Comparison of ENCODE assay signal across 8 cellular contexts in the genomic region with DNA sequence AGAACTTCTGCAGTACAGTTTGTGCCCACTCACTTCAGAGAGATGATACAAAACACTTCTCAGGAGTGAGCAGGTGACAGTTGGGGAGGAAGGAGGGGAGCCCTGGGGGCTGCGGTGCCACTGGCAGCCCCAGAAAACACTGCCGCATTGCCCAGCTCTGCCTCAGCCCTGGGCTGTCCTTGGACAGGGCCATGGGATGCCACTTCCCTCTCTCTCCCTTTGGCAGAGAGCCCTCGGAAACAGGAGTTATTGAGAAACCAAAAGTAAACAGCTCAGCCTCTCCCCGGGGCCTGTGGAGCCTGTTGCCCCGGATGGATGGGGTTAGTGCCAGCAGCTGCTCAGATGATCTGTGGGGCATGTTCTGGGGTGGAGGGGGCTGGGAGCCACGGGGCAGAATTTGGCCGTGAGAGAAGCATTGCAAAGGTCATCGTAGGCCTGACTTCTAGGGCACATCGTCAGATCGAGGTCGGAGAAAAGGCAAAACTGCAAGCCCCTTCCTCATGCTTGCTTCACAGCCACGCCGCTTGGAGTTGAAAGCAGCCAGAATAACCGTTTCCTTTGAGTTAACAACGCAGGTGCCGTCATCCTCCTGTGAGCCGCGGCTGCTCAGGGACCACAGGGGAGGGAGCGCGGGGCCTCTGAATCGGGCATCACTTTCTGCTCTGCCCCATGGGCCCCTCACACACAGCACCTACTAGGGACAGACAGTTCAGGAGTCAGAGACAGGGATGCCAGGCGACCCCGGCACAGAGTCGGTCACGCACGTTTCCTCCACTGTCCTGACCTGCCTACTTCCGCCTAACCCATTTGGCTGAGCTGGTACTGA.
DNase-seq lines count a peak whose midpoint lies in the region; FAIRE-seq and TF ChIP-seq lines count a peak whose summit lies in the region.

No MANE protein-coding gene starts in this region.

- H3K27me3 ChIP-seq in GM23248 (replicated peaks; ENCODE audit: insufficient read depth): no peaks in the 10 kb centered on the region
- H3K27me3 ChIP-seq in colonic mucosa: no peaks in the 10 kb centered on the region
- H3K27me3 ChIP-seq in muscle layer of colon (ENCODE audit: control insufficient read depth in 1 of 2, insufficient read depth in 2 of 2, low read length in 2 of 2): no peaks in the 10 kb centered on the region
- H3K27me3 ChIP-seq in stomach smooth muscle (ENCODE audit: control insufficient read depth in 1 of 2, insufficient read depth in 2 of 2, low read length in 2 of 2): no peaks in the 10 kb centered on the region

- no peaks in the 10 kb centered on the region for H3K4me1 ChIP-seq in GM23248 (ENCODE audit: insufficient read depth)
- H3K4me1 ChIP-seq in colonic mucosa: peaks cover 16% of the 10 kb centered on the region
- H3K4me1 ChIP-seq in muscle layer of colon (ENCODE audit: insufficient read depth, low read length): peaks cover 25% of the 10 kb centered on the region
- H3K4me1 ChIP-seq in stomach smooth muscle (ENCODE audit: control insufficient read depth, insufficient read depth, low read length): peaks cover 19% of the 10 kb centered on the region

- in situ Hi-C loops in GM23248 (cut with MboI): no loop called here

- H3K9ac ChIP-seq in GM23248 (no peak overlapping the region), colonic mucosa (ENCODE audit: low read depth in 2 of 2, low read length in 2 of 2) (peak overlapping the region; percentile 40 to 64), muscle layer of colon (ENCODE audit: low read length) (peak overlapping the region; percentile 28), stomach smooth muscle (ENCODE audit: low read length in 2 of 2) (peak overlapping the region; percentile 52 to 83)

- H3K4me2 ChIP-seq in GM23248 (ENCODE audit: unreplicated experiment): peak overlapping the region; percentile 35

- H3K27ac ChIP-seq in GM23248 (no peak overlapping the region), colonic mucosa (peak overlapping the region; percentile 68), muscle layer of colon (ENCODE audit: low read depth, low read length) (peak overlapping the region; percentile 87), stomach smooth muscle (ENCODE audit: low read length) (peak overlapping the region; percentile 88)

- no peak for TF ChIP-seq CTCF in colonic mucosa (IDR thresholded peaks at IDR 0.05)
- TF ChIP-seq CTCF in D721Med (IDR thresholded peaks at IDR 0.05; ENCODE audit: insufficient read depth, missing control alignments): no peak

- H3K36me3 ChIP-seq in GM23248 (ENCODE audit: low read depth) (no peaks in the 10 kb centered on the region), colonic mucosa (no peaks in the 10 kb centered on the region), muscle layer of colon (ENCODE audit: insufficient read depth, low read length) (no peaks in the 10 kb centered on the region), stomach smooth muscle (ENCODE audit: control insufficient read depth in 2 of 2, insufficient read depth in 2 of 2, low read length in 2 of 2) (no peaks in the 10 kb centered on the region)

- intact Hi-C loops in colonic mucosa (cut with DNase I): no loop called here

- H3K9me3 ChIP-seq in GM23248 (ENCODE audit: low read depth): no peaks in the 10 kb centered on the region
- no peaks in the 10 kb centered on the region for H3K9me3 ChIP-seq in colonic mucosa
- H3K9me3 ChIP-seq in muscle layer of colon (ENCODE audit: low read length): no peaks in the 10 kb centered on the region
- no peaks in the 10 kb centered on the region for H3K9me3 ChIP-seq in stomach smooth muscle (ENCODE audit: control insufficient read depth in 2 of 2, low read length in 2 of 2)

- H2AFZ ChIP-seq in GM23248: no peak overlapping the region

- no peaks in the 10 kb centered on the region for H3K79me2 ChIP-seq in GM23248 (ENCODE audit: insufficient read depth)

- no peaks in the 10 kb centered on the region for H4K20me1 ChIP-seq in GM23248 (ENCODE audit: insufficient read depth)

- DNase-seq in GM03348 (ENCODE audit: low spot score) (peak; percentile 78), GM23248 (peak; percentile 59), NCI-H1105 treated with DMSO at 0.1 percent for 48 hours (lab: John Stamatoyannopoulos, UW) (peak; percentile 76), colonic mucosa (peak; percentile 94), D721Med (ENCODE audit: insufficient read length, low spot score) (no peak)
- peak; percentile 29 to 40 for DNase-seq in activated CD4-positive, alpha-beta T cell treated with anti-CD3 and anti-CD28 coated beads for 4 hours

- H3F3A ChIP-seq in GM23248 (ENCODE audit: insufficient read depth): no peaks in the 10 kb centered on the region

- FAIRE-seq in D721Med (lab: Jason Lieb, UNC): no peak

- WGBS in GM23248 (ENCODE audit: low coverage in 1 of 2, low lambda C conversion rate in 2 of 2, missing lambda C conversion rate in 2 of 2), 2 experiments: 52% methylated on average over 27 of the region's 27 CpGs

- H3K9me2 ChIP-seq in GM23248 (ENCODE audit: insufficient read depth): no peaks in the 10 kb centered on the region

- no peak overlapping the region for H3K4me3 ChIP-seq in GM23248
- peak overlapping the region; percentile 13 for H3K4me3 ChIP-seq in colonic mucosa
- H3K4me3 ChIP-seq in muscle layer of colon (ENCODE audit: low read depth in 1 of 2, low read length in 2 of 2): peak overlapping the region; percentile 30 to 63
- H3K4me3 ChIP-seq in stomach smooth muscle (ENCODE audit: low read length in 2 of 2): peak overlapping the region; percentile 56 to 76
